In genomic region chr5:79193643-79194042, GRCh38 we compare ENCODE assay signal across 16 cellular contexts. TPM values are rescaled to one million over a fixed set of nuclear protein-coding genes. Genes with fewer than 3 reads are reported as not detected.
DNase-seq lines count a peak whose midpoint lies in the region; ATAC-seq and TF ChIP-seq lines count a peak whose summit lies in the region.
"Had no signal": no experiment of that assay in that cellular context is flagged by ENCODE, and none has a peak within 500 bp of the region (broad histone marks: within the 10 kb centered on the region; RNA-seq: fewer than 3 reads in every experiment).

No MANE protein-coding gene starts in this region.

- H3K36me3 Mint-ChIP-seq in activated CD4-positive, alpha-beta memory T cell treated with anti-CD3 and anti-CD28 coated beads, Interleukin-2, amount 10 ng/mL, durations not matched to agents 7 days and 5 days (ENCODE audit: low read depth) = no peaks in the 10 kb centered on the region
- H3K36me3 Mint-ChIP-seq: activated CD4-positive, alpha-beta memory T cell treated with anti-CD3 and anti-CD28 coated beads for 36 hours had no signal

- H3K27me3 Mint-ChIP-seq in activated CD4-positive, alpha-beta memory T cell treated with anti-CD3 and anti-CD28 coated beads, Interleukin-2, amount 10 ng/mL, durations not matched to agents 7 days and 5 days = no peaks in the 10 kb centered on the region
- H3K27me3 Mint-ChIP-seq: activated CD4-positive, alpha-beta memory T cell treated with anti-CD3 and anti-CD28 coated beads for 36 hours had no signal

- H3K9me3 Mint-ChIP-seq in activated CD4-positive, alpha-beta memory T cell treated with anti-CD3 and anti-CD28 coated beads, Interleukin-2, amount 10 ng/mL, durations not matched to agents 7 days and 5 days = no peaks in the 10 kb centered on the region
- H3K9me3 Mint-ChIP-seq: activated CD4-positive, alpha-beta memory T cell treated with anti-CD3 and anti-CD28 coated beads for 36 hours had no signal

- H3K4me3 Mint-ChIP-seq in activated CD4-positive, alpha-beta memory T cell treated with anti-CD3 and anti-CD28 coated beads, Interleukin-2, amount 10 ng/mL, durations not matched to agents 7 days and 5 days = no peak overlapping the region
- H3K4me3 Mint-ChIP-seq: activated CD4-positive, alpha-beta memory T cell treated with anti-CD3 and anti-CD28 coated beads for 36 hours had no signal

- POLR2A ChIA-PET in activated CD4-positive, alpha-beta memory T cell treated with anti-CD3 and anti-CD28 coated beads, Interleukin-2, amount 10 ng/mL, durations not matched to agents 7 days and 5 days (lab: Charles Lee) = no interaction called here

- no peak for TF ChIP-seq CTCF in retinal pigment epithelial cell (conservative IDR thresholded peaks at IDR 0.05; ENCODE audit: low read depth, low read length)

- ATAC-seq in GM18907 (IDR thresholded peaks at IDR 0.05; ENCODE audit: unreplicated experiment) = no peak
- ATAC-seq: lower lobe of right lung had no signal

- peak; percentile 30 for DNase-seq in H4 (ENCODE audit: low spot score)
- DNase-seq in RPMI7951 (ENCODE audit: low read depth) = peak; percentile 45
- peak; percentile 9 for DNase-seq in fibroblast of gingiva (ENCODE audit: low read depth)
- peak; percentile 37 for DNase-seq in retinal pigment epithelial cell (ENCODE audit: low read depth)
- no peak for DNase-seq in activated CD4-positive, alpha-beta memory T cell treated with anti-CD3 and anti-CD28 coated beads, Interleukin-2, amount 10 ng/mL, durations not matched to agents 7 days and 5 days
- no peak for DNase-seq in cerebellum (ENCODE audit: low spot score)
- DNase-seq: activated CD4-positive, alpha-beta memory T cell treated with anti-CD3 and anti-CD28 coated beads for 36 hours; activated effector memory CD4-positive, alpha-beta T cell treated with Interleukin-2 at 50 U/mL for 16 hours; brain microvascular endothelial cell; DMS153; effector memory CD4-positive, alpha-beta T cell; lower lobe of right lung; MM.1S; nucleus accumbens; testis had no signal

- H3K4me1 Mint-ChIP-seq in activated CD4-positive, alpha-beta memory T cell treated with anti-CD3 and anti-CD28 coated beads, Interleukin-2, amount 10 ng/mL, durations not matched to agents 7 days and 5 days = no peaks in the 10 kb centered on the region

- no peak overlapping the region for H3K4me3 ChIP-seq in retinal pigment epithelial cell (ENCODE audit: low read length)
- H3K4me3 ChIP-seq: lower lobe of right lung, testis had no signal

- H3K27ac Mint-ChIP-seq in activated CD4-positive, alpha-beta memory T cell treated with anti-CD3 and anti-CD28 coated beads, Interleukin-2, amount 10 ng/mL, durations not matched to agents 7 days and 5 days = no peak overlapping the region
- H3K27ac Mint-ChIP-seq: activated CD4-positive, alpha-beta memory T cell treated with anti-CD3 and anti-CD28 coated beads for 36 hours had no signal

- CTCF ChIA-PET in activated CD4-positive, alpha-beta memory T cell treated with anti-CD3 and anti-CD28 coated beads, Interleukin-2, amount 10 ng/mL, durations not matched to agents 7 days and 5 days (lab: Charles Lee) = no interaction called here

RNA-seq across cellular contexts. Expression of gene JMY, which starts 42.3 kb away (rescaled TPM):
- total RNA-seq in H4 (2014; rRNA removed; shearing (Covaris generic)) = 3.5 and 3.6 TPM in 2 replicates
- 3.4 and 3.6 TPM in 2 replicates for total RNA-seq in RPMI7951 (2014; rRNA removed; shearing (Covaris generic))
- total RNA-seq in activated CD4-positive, alpha-beta memory T cell treated with anti-CD3 and anti-CD28 coated beads, Interleukin-2, amount 10 ng/mL, durations not matched to agents 7 days and 5 days = 1 to 10 TPM; 8.5 to 9.0 TPM
- total RNA-seq in cerebellum = 27.0 TPM

Comparison
In these comparisons a context has a peak if more than half of its experiments do, and no peak if none do; other contexts are left out.
1. DNase-seq: peak in H4 (single experiment), RPMI7951 (single experiment), fibroblast of gingiva (single experiment) and retinal pigment epithelial cell (single experiment); none in activated CD4-positive, alpha-beta memory T cell treated with anti-CD3 and anti-CD28 coated beads, Interleukin-2, amount 10 ng/mL, durations not matched to agents 7 days and 5 days (single experiment) and cerebellum (single experiment).